ENCODE assay signal across 8 cellular contexts in the genomic region with DNA sequence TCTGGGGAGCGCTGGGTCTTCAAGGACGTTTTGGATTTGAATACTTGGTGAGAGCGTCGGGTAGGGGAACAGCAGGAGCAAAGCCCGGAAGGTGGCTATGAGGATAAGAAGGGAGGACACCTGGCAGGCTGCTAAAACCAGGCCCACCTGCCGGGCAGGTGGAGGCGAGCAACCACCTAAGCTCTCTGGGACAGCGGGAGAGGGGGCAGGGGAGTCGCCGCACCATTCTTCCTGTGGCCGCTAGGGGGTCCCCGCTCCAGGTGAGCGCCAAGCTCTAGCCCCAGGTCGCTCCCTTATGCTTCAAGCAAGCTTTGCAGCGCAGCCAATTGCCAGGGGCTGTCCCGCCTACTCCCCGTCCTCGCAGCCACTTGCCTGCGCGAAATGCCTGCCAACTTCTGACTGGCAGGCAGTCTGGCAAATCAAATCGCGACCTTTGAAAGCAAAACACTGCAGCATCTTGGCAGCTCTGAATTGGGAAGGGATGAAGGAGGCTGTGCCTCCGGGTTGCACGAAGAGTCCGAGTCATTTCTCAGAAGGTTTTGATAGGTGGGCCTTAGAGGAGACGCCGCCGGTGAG.
DNase-seq lines count a peak whose midpoint lies in the region; ATAC-seq and TF ChIP-seq lines count a peak whose summit lies in the region.

Gene NIPAL3, plus strand, starts transcription at position 469 of the 576 bp plus-strand sequence. CDS start 3,746 bp downstream, outside the sequence.

- peak; percentile 43 for TF ChIP-seq POLR2A in GM18951 (IDR thresholded peaks at IDR 0.05; ENCODE audit: extremely low read depth, insufficient read depth, insufficient read length)

- H3K4me1 Mint-ChIP-seq in central memory CD8-positive, alpha-beta T cell: peaks cover 66% of the 10 kb centered on the region

- peak within 1 kb of the TSS; percentile 85 for H3K27ac Mint-ChIP-seq in central memory CD8-positive, alpha-beta T cell (ENCODE audit: low read depth)

- peaks cover 32% of the 10 kb centered on the region for H3K36me3 Mint-ChIP-seq in central memory CD8-positive, alpha-beta T cell (ENCODE audit: insufficient read depth)

- peak; percentile 99 for DNase-seq in AG09319 (ENCODE audit: extremely low read depth, low read depth)
- peak; percentile 99 for DNase-seq in NCI-H345 (lab: John Stamatoyannopoulos, UW)
- peak; percentile 79 to 95 (median 94) for DNase-seq in activated CD4-positive, CD25-positive, alpha-beta regulatory T cell (lab: John Stamatoyannopoulos, UW)
- peak; percentile 89 to 95 for DNase-seq in central memory CD8-positive, alpha-beta T cell (ENCODE audit: low spot score in 2 of 2)
- peak; percentile 99 for DNase-seq in iris pigment epithelial cell (ENCODE audit: low read depth)
- peak; percentile 96 for DNase-seq in stimulated activated CD4-positive, alpha-beta T cell treated with anti-CD3 and anti-CD28 coated beads, Interleukin-12 subunit alpha, Interleukin-12 subunit beta, amount 100 ng/mL, for 4 hours

- H3K4me3 Mint-ChIP-seq in central memory CD8-positive, alpha-beta T cell: peak within 1 kb of the TSS; percentile 91

- H3K27me3 Mint-ChIP-seq in central memory CD8-positive, alpha-beta T cell: no peaks in the 10 kb centered on the region

- peak; percentile 96 for ATAC-seq in HG03280 (IDR thresholded peaks at IDR 0.05; ENCODE audit: unreplicated experiment)
- peak; percentile 100 for ATAC-seq in central memory CD8-positive, alpha-beta T cell (replicated peaks; ENCODE audit: extremely low read depth, poor library complexity, severe bottlenecking)

- no peaks in the 10 kb centered on the region for H3K9me3 Mint-ChIP-seq in central memory CD8-positive, alpha-beta T cell

- in situ Hi-C loops in GM18951 (cut with MboI; ENCODE audit: low sequenced_read_pairs, unreplicated experiment): no loop called here

- TF ChIP-seq CTCF in AG09319 (IDR thresholded peaks at IDR 0.05; ENCODE audit: low read depth, low read length): peak; percentile 57

Comparison
In these comparisons a context has a peak if more than half of its experiments do, and no peak if none do; other contexts are left out.
1. Peak in every context shown above with its lines: DNase-seq and ATAC-seq.